In genomic region chr19:45773384-45773783, GRCh38 we compare ENCODE assay signal across 26 cellular contexts. TPM values are rescaled to one million over a fixed set of nuclear protein-coding genes. Genes with fewer than 3 reads are reported as not detected.
DNase-seq lines count a peak whose midpoint lies in the region; ATAC-seq and TF ChIP-seq lines count a peak whose summit lies in the region.
"Had no signal": no experiment of that assay in that cellular context is flagged by ENCODE, and none has a peak within 500 bp of the region (broad histone marks: within the 10 kb centered on the region; RNA-seq: fewer than 3 reads in every experiment).

No MANE protein-coding gene starts in this region.

- no peak for ATAC-seq in Right ventricle myocardium inferior
- ATAC-seq: activated T-cell treated with anti-CD3 and anti-CD28 coated beads, Interleukin-2, amount 50 U/mL, for 72 hours had no signal

- no peak overlapping the region for H3K27ac ChIP-seq in left ventricle myocardium inferior (replicated peaks)
- H3K27ac ChIP-seq in RWPE1, result peak overlapping the region; percentile 98
- peak overlapping the region; percentile 14 for H3K27ac ChIP-seq in muscle layer of duodenum (ENCODE audit: low read length)
- H3K27ac ChIP-seq in stomach smooth muscle (ENCODE audit: low read length), result peak overlapping the region; percentile 46
- H3K27ac ChIP-seq: uterus had no signal

- H3K4me3 ChIP-seq in left ventricle myocardium inferior (no peak overlapping the region), muscle layer of duodenum (ENCODE audit: low read depth in 1 of 2, low read length in 2 of 2) (no peak overlapping the region), stomach smooth muscle (ENCODE audit: low read length in 2 of 2) (no peak overlapping the region)
- H3K4me3 ChIP-seq: right atrium auricular region, thoracic aorta, uterus had no signal

- H3K4me1 ChIP-seq in left ventricle myocardium inferior, result peaks cover 23% of the 10 kb centered on the region
- H3K4me1 ChIP-seq in muscle layer of duodenum (ENCODE audit: control insufficient read depth in 1 of 2, insufficient read depth in 2 of 2, low read length in 2 of 2), result peaks cover 10 to 27% of the 10 kb centered on the region in 2 donors
- H3K4me1 ChIP-seq in stomach smooth muscle (ENCODE audit: control insufficient read depth, insufficient read depth, low read length), result peaks cover 34% of the 10 kb centered on the region
- H3K4me1 ChIP-seq: Caco-2, uterus had no signal

- no peak overlapping the region for H3K9ac ChIP-seq in stomach smooth muscle (ENCODE audit: low read length in 2 of 2)

- peaks cover 56% of the 10 kb centered on the region for H3K36me3 ChIP-seq in left ventricle myocardium inferior
- H3K36me3 ChIP-seq in muscle layer of duodenum (ENCODE audit: control insufficient read depth in 1 of 2, insufficient read depth in 2 of 2, low read length in 2 of 2), result peaks cover 14 to 32% of the 10 kb centered on the region in 2 donors
- H3K36me3 ChIP-seq in stomach smooth muscle (ENCODE audit: control insufficient read depth in 2 of 2, insufficient read depth in 2 of 2, low read length in 2 of 2), result peaks cover 27 to 41% of the 10 kb centered on the region in 2 donors
- H3K36me3 ChIP-seq: uterus had no signal

- TF ChIP-seq CTCF in left ventricle myocardium inferior (IDR thresholded peaks at IDR 0.05; ENCODE audit: borderline replicate concordance), result no peak
- TF ChIP-seq CTCF in RWPE1 (conservative IDR thresholded peaks at IDR 0.05; ENCODE audit: low read depth), result no peak

- no peaks in the 10 kb centered on the region for H3K9me3 ChIP-seq in left ventricle myocardium inferior (replicated peaks)
- no peaks in the 10 kb centered on the region for H3K9me3 ChIP-seq in muscle layer of duodenum (ENCODE audit: control insufficient read depth in 1 of 2, low read length in 2 of 2)
- H3K9me3 ChIP-seq in stomach smooth muscle (ENCODE audit: control insufficient read depth in 2 of 2, low read length in 2 of 2), result no peaks in the 10 kb centered on the region
- H3K9me3 ChIP-seq: Caco-2, right atrium auricular region, thoracic aorta, uterus had no signal

- CTCF ChIA-PET in RWPE1 (lab: Yijun Ruan, JAX), result interaction anchor here (0.7 kb wide), 1 partner anchor 28 kb away, joined by 5 read pairs; no protein-coding TSS in a partner anchor

- intact Hi-C loops in Right ventricle myocardium inferior (cut with DNase I) (loop anchor here (5.0 kb wide), 1 partner anchor 89 kb away; the partner anchor contains the start of genes FOXA3 and SYMPK), left ventricle myocardium inferior (cut with micrococcal nuclease) (no loop called here)

- POLR2A ChIA-PET in RWPE1 (lab: Yijun Ruan, JAX; ENCODE audit: low non-redundant PET), result no interaction called here

- H3K27me3 ChIP-seq in left ventricle myocardium inferior (ENCODE audit: low read depth), result no peaks in the 10 kb centered on the region
- H3K27me3 ChIP-seq in muscle layer of duodenum (ENCODE audit: low read depth, low read length), result no peaks in the 10 kb centered on the region
- no peaks in the 10 kb centered on the region for H3K27me3 ChIP-seq in stomach smooth muscle (ENCODE audit: control insufficient read depth in 1 of 2, insufficient read depth in 2 of 2, low read length in 2 of 2)
- H3K27me3 ChIP-seq: right atrium auricular region, uterus had no signal

- DNase-seq in Right ventricle myocardium inferior (ENCODE audit: missing footprints), result peak; percentile 15
- no peak for DNase-seq in left ventricle myocardium inferior
- DNase-seq in RWPE1 (ENCODE audit: low spot score), result no peak
- no peak for DNase-seq in NCI-H128 (lab: John Stamatoyannopoulos, UW; ENCODE audit: unreplicated experiment)
- no peak for DNase-seq in NCI-H446 treated with DMSO at 0.1 percent for 48 hours (lab: John Stamatoyannopoulos, UW)
- no peak for DNase-seq in HuH-7 (ENCODE audit: low spot score)
- DNase-seq: ACHN; activated CD4-positive, alpha-beta T cell treated with anti-CD3 and anti-CD28 coated beads, Interleukin-2, amount 10 ng/mL, durations not matched to agents 7 days and 5 days; activated naive CD4-positive, alpha-beta T cell treated with anti-CD3 and anti-CD28 coated beads, Interleukin-2, amount 50 U/mL, for 16 hours; activated T-cell treated with anti-CD3 and anti-CD28 coated beads, Interleukin-2, amount 50 U/mL, for 72 hours; Caco-2; caudate nucleus; NCI-H1092; NCI-H2029 treated with DMSO at 0.1 percent for 48 hours; NCI-H524; occipital lobe; stimulated activated CD4-positive, alpha-beta T cell treated with anti-CD3 and anti-CD28 coated beads, Interleukin-4, amount 100 ng/mL, for 4 hours; stimulated activated naive CD4-positive, alpha-beta T cell; T1000; uterus had no signal

RNA-seq across cellular contexts. Expression of gene SIX5, which starts 4.3 kb away (rescaled TPM):
- total RNA-seq in Right ventricle myocardium inferior (22.3 TPM), left ventricle myocardium inferior (21.8 TPM)

RNA-seq across cellular contexts. Expression of gene DMPK, which starts 8.9 kb away (rescaled TPM):
- total RNA-seq in Right ventricle myocardium inferior, result 233 TPM
- total RNA-seq in left ventricle myocardium inferior, result 284 TPM

RNA-seq across cellular contexts. Expression of gene DMWD, which starts 19.3 kb away (rescaled TPM):
- total RNA-seq in Right ventricle myocardium inferior (52.0 TPM), left ventricle myocardium inferior (69.2 TPM)

RNA-seq across cellular contexts. Expression of gene MEIOSIN, which starts 40.1 kb away (rescaled TPM):
- total RNA-seq in Right ventricle myocardium inferior (not detected), left ventricle myocardium inferior (not detected)
- total RNA-seq: activated CD4-positive, alpha-beta T cell treated with anti-CD3 and anti-CD28 coated beads, Interleukin-2, amount 10 ng/mL, durations not matched to agents 7 days and 5 days; Caco-2; H4; lung microvascular endothelial cell; occipital lobe; thoracic aorta; uterus had no signal

RNA-seq across cellular contexts. Expression of gene RSPH6A, which starts 41.7 kb away (rescaled TPM):
- total RNA-seq in Right ventricle myocardium inferior, result not detected
- total RNA-seq in left ventricle myocardium inferior, result not detected
- total RNA-seq: H4, right atrium auricular region, thoracic aorta had no signal
